Comparison of ENCODE assay signal across 2 cellular contexts in the genomic region with DNA sequence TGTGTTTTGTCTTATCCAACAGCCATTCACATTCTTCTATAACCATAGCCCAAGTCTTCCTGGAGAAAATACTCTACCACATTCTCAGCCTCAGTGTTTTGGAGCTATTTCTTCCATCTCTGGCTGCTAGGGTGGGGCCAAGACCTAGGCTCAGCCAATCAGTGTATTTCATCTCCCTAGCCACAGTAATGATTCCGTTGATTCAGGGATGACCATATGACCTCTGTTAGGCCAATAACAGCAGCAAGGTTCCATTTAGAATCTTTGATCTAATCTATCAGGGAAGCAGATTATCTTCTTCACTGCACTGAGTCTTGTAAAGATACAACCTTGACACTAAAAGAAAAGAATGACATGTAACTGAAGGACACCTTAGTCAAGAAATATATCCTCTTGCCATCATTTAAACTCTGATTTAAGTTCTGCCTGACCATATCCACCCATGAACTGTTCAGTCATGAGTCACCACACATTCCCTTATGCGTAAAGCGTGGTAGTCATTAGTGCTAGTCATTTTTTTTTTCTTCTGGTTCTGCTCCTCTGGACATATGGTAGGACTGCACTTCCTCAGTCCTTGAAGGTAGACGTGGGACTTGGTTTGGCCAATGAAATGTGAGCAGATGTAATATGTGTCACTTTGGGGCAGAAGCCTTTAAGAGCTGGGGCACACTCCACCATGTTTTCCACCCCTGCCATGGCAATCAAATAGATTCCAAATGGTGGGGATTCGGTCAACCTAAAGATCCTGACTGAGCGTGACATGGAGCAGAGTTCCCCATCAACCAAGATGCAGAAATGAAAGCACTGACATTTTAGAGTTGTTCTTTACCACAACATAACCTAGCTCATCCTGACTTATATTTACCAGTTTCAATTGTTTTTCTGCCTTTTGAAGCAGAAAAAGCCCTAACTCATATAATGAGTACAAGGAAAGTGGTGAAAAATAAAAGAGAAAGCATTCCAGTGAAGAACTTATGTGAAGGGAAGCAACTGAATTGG.
TF ChIP-seq lines count a peak whose summit lies in the region.

No MANE protein-coding gene starts in this region.

TF ChIP-seq in K562, 482 proteins besides CTCF, POLR2A, EP300 and RAD21 (continues in another document):
- TF ChIP-seq ZNF143 (CRISPR knock-in tag; IDR thresholded peaks at IDR 0.05) (no peak), RFX7 (CRISPR knock-in tag; IDR thresholded peaks at IDR 0.05) (no peak), ZBTB8A (IDR thresholded peaks at IDR 0.05; ENCODE audit: partially characterized antibody) (no peak), POLR2B (IDR thresholded peaks at IDR 0.05; ENCODE audit: low read depth, partially characterized antibody) (no peak), JUN (IDR thresholded peaks at IDR 0.05; ENCODE audit: borderline replicate concordance, low read depth, low read length) (peak; percentile 59; the same call in 1 of the 2 replicates), JUN (CRISPR knock-in tag; IDR thresholded peaks at IDR 0.05; ENCODE audit: borderline replicate concordance) (no peak), FOSL1 (tag; conservative IDR thresholded peaks at IDR 0.05) (peak; percentile 91), ZNF175 (CRISPR knock-in tag; IDR thresholded peaks at IDR 0.05; ENCODE audit: low read depth) (no peak)
- TF ChIP-seq, protein P1, sequence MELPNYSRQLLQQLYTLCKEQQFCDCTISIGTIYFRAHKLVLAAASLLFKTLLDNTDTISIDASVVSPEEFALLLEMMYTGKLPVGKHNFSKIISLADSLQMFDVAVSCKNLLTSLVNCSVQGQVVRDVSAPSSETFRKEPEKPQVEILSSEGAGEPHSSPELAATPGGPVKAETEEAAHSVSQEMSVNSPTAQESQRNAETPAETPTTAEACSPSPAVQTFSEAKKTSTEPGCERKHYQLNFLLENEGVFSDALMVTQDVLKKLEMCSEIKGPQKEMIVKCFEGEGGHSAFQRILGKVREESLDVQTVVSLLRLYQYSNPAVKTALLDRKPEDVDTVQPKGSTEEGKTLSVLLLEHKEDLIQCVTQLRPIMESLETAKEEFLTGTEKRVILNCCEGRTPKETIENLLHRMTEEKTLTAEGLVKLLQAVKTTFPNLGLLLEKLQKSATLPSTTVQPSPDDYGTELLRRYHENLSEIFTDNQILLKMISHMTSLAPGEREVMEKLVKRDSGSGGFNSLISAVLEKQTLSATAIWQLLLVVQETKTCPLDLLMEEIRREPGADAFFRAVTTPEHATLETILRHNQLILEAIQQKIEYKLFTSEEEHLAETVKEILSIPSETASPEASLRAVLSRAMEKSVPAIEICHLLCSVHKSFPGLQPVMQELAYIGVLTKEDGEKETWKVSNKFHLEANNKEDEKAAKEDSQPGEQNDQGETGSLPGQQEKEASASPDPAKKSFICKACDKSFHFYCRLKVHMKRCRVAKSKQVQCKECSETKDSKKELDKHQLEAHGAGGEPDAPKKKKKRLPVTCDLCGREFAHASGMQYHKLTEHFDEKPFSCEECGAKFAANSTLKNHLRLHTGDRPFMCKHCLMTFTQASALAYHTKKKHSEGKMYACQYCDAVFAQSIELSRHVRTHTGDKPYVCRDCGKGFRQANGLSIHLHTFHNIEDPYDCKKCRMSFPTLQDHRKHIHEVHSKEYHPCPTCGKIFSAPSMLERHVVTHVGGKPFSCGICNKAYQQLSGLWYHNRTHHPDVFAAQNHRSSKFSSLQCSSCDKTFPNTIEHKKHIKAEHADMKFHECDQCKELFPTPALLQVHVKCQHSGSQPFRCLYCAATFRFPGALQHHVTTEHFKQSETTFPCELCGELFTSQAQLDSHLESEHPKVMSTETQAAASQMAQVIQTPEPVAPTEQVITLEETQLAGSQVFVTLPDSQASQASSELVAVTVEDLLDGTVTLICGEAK (IDR thresholded peaks at IDR 0.05): no peak
- TF ChIP-seq, protein P1 (CRISPR knock-in tag; IDR thresholded peaks at IDR 0.05): 0 out of 2 replicates have a peak, but pooled peaks have one; percentile 27
- TF ChIP-seq, protein P2, sequence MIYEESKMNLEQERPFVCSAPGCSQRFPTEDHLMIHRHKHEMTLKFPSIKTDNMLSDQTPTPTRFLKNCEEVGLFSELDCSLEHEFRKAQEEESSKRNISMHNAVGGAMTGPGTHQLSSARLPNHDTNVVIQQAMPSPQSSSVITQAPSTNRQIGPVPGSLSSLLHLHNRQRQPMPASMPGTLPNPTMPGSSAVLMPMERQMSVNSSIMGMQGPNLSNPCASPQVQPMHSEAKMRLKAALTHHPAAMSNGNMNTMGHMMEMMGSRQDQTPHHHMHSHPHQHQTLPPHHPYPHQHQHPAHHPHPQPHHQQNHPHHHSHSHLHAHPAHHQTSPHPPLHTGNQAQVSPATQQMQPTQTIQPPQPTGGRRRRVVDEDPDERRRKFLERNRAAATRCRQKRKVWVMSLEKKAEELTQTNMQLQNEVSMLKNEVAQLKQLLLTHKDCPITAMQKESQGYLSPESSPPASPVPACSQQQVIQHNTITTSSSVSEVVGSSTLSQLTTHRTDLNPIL (CRISPR knock-in tag; IDR thresholded peaks at IDR 0.05): no peak

TF ChIP-seq in HepG2, 621 proteins besides CTCF, POLR2A, EP300 and RAD21:
- TF ChIP-seq ZFP41 (CRISPR knock-in tag; IDR thresholded peaks at IDR 0.05; ENCODE audit: borderline replicate concordance) (no peak), MIER3 (CRISPR knock-in tag; IDR thresholded peaks at IDR 0.05; ENCODE audit: borderline replicate concordance) (no peak), ZNF230 (CRISPR knock-in tag; IDR thresholded peaks at IDR 0.05) (no peak), NFE2L1 (CRISPR knock-in tag; IDR thresholded peaks at IDR 0.05; ENCODE audit: borderline replicate concordance) (no peak), ZC3H13 (CRISPR knock-in tag; IDR thresholded peaks at IDR 0.05) (no peak), ZNF317 (CRISPR knock-in tag; IDR thresholded peaks at IDR 0.05) (no peak), ZNF782 (CRISPR knock-in tag; IDR thresholded peaks at IDR 0.05; ENCODE audit: borderline replicate concordance) (no peak), ZBTB20 (CRISPR knock-in tag; IDR thresholded peaks at IDR 0.05; ENCODE audit: borderline replicate concordance, low read depth) (no peak), ZNF713 (CRISPR knock-in tag; IDR thresholded peaks at IDR 0.05) (no peak), ZFP82 (CRISPR knock-in tag; IDR thresholded peaks at IDR 0.05; ENCODE audit: borderline replicate concordance) (no peak)
- TF ChIP-seq, protein P3, sequence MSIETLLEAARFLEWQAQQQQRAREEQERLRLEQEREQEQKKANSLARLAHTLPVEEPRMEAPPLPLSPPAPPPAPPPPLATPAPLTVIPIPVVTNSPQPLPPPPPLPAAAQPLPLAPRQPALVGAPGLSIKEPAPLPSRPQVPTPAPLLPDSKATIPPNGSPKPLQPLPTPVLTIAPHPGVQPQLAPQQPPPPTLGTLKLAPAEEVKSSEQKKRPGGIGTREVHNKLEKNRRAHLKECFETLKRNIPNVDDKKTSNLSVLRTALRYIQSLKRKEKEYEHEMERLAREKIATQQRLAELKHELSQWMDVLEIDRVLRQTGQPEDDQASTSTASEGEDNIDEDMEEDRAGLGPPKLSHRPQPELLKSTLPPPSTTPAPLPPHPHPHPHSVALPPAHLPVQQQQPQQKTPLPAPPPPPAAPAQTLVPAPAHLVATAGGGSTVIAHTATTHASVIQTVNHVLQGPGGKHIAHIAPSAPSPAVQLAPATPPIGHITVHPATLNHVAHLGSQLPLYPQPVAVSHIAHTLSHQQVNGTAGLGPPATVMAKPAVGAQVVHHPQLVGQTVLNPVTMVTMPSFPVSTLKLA (IDR thresholded peaks at IDR 0.05): no peak
- TF ChIP-seq, protein P4, sequence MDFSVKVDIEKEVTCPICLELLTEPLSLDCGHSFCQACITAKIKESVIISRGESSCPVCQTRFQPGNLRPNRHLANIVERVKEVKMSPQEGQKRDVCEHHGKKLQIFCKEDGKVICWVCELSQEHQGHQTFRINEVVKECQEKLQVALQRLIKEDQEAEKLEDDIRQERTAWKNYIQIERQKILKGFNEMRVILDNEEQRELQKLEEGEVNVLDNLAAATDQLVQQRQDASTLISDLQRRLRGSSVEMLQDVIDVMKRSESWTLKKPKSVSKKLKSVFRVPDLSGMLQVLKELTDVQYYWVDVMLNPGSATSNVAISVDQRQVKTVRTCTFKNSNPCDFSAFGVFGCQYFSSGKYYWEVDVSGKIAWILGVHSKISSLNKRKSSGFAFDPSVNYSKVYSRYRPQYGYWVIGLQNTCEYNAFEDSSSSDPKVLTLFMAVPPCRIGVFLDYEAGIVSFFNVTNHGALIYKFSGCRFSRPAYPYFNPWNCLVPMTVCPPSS (IDR thresholded peaks at IDR 0.05): no peak
